Comparison of ENCODE assay signal across 19 cellular contexts in the genomic region with DNA sequence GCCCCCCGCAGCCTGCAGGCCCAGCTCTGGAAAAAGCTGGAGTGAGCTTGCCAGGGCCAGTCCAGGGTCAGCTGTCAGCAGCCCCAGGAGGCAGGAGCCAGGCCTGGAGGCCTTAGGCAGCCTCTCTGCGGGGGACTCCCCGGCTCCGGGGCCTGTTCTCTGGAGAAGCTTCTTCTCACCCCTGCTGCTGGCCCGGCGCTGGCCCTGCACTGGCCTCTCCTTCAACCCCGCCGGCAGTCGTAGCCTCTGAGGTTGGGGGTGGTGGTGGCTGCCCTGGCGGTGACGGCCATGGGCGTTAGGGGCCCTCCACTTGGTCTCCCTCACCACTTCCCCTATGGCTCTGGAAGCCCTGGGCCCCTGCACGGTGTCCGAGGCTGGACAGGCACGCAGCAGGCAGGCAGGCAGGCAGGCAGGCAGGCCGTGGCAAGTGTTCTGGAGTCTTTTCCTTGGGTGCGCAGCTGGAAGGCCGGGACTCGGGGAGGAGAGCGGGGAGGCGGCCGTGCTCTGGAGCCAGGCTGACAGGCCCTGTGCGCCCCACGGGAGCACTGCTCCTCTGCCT. TPM values are rescaled to one million over a fixed set of nuclear protein-coding genes. Genes with fewer than 3 reads are reported as not detected.
DNase-seq lines count a peak whose midpoint lies in the region; ATAC-seq, FAIRE-seq and TF ChIP-seq lines count a peak whose summit lies in the region.
"Had no signal": no experiment of that assay in that cellular context is flagged by ENCODE, and none has a peak within 500 bp of the region (broad histone marks: within the 10 kb centered on the region; RNA-seq: fewer than 3 reads in every experiment).

No MANE protein-coding gene starts in this region.

- no peak overlapping the region for H2BK15ac ChIP-seq in IMR-90 (ENCODE audit: low read depth, low read length)

- H3K79me1 ChIP-seq in IMR-90 (ENCODE audit: low read depth in 1 of 2, low read length in 2 of 2) = peaks cover 0 to 6% of the 10 kb centered on the region in 2 experiments; a peak in 1 of 4 replicates

- H2AFZ ChIP-seq in IMR-90 (replicated peaks; ENCODE audit: low read length, poor library complexity) = peak overlapping the region; percentile 65

- CTCF ChIA-PET in A549 (lab: Yijun Ruan, JAX) = interaction anchor here (1.1 to 2.8 kb wide), 4 partner anchors 8 to 440 kb away, joined by 3 to 10 read pairs (median 6); no protein-coding TSS in a partner anchor
- CTCF ChIA-PET in IMR-90 (lab: Yijun Ruan, JAX) = no interaction called here
- CTCF ChIA-PET in GM10248 (lab: Yijun Ruan, JAX) = no interaction called here

- DNase-seq in A549 (ENCODE audit: low read depth in 1 of 2, low spot score in 1 of 2) (no peak), IMR-90 (peak; percentile 25), fibroblast of gingiva (ENCODE audit: low read depth) (peak; percentile 36), GM19239 (ENCODE audit: insufficient read length, low spot score) (no peak), GM10248 (ENCODE audit: extremely low spot score) (no peak), ureter (ENCODE audit: low spot score) (no peak)
- DNase-seq: ACHN; activated CD4-positive, alpha-beta T cell treated with anti-CD3 and anti-CD28 coated beads for 4 hours; GOT3; immature natural killer cell; NCI-H345; nephron progenitor cell; stimulated activated CD4-positive, alpha-beta T cell treated with anti-CD3 and anti-CD28 coated beads, Interleukin-12 subunit alpha, Interleukin-12 subunit beta, amount 100 ng/mL, for 4 hours had no signal

- TF ChIP-seq POLR2A in A549 (IDR thresholded peaks at IDR 0.05; ENCODE audit: low read length) (no peak), IMR-90 (IDR thresholded peaks at IDR 0.05; ENCODE audit: low read depth, low read length) (no peak; the same call in 1 of the 2 replicates)

- peak overlapping the region; percentile 38 for H4K5ac ChIP-seq in IMR-90 (ENCODE audit: low read depth, low read length)

- H3K9me1 ChIP-seq in IMR-90 (ENCODE audit: insufficient read depth, low read length) = no peaks in the 10 kb centered on the region

- H2BK5ac ChIP-seq in IMR-90 (ENCODE audit: low read depth, low read length, poor library complexity, severe bottlenecking) = peak overlapping the region; percentile 97

- POLR2A ChIA-PET in A549 (lab: Yijun Ruan, JAX) = no interaction called here
- POLR2A ChIA-PET in IMR-90 (lab: Charles Lee; ENCODE audit: unreplicated experiment) = interaction anchor here (1.4 kb wide), 1 partner anchor 260 kb away, joined by 3 read pairs; no protein-coding TSS in a partner anchor
- POLR2A ChIA-PET in GM10248 (lab: Yijun Ruan, JAX) = no interaction called here

- WGBS in A549 (ENCODE audit: missing lambda C conversion rate) = 33% methylated on average over 3 of the region's 24 CpGs
- 0% methylated on average over 8 of the region's 24 CpGs; no CpG with 5 or more reads in 1 of the 2 experiments for WGBS in IMR-90 (ENCODE audit: extremely low coverage in 2 of 2, insufficient read length in 1 of 2), 2 experiments

- H3K4me1 ChIP-seq in A549 (peaks cover 12% of the 10 kb centered on the region), IMR-90 (ENCODE audit: control insufficient read depth, insufficient read depth, low read length) (peaks cover 6% of the 10 kb centered on the region), muscle layer of colon (ENCODE audit: insufficient read depth, low read length) (peaks cover 6% of the 10 kb centered on the region)

- BruUV-seq in IMR-90 (replicated peaks; lab: Mats Ljungman, UMichigan) = no TSS peak

- H4K20me1 ChIP-seq in IMR-90 (ENCODE audit: insufficient read depth, low read length) = peaks cover 43% of the 10 kb centered on the region

- H3K9me3 ChIP-seq in A549 = no peaks in the 10 kb centered on the region
- H3K9me3 ChIP-seq in IMR-90 (ENCODE audit: control insufficient read depth, insufficient read depth, low read length) = no peaks in the 10 kb centered on the region
- H3K9me3 ChIP-seq in muscle layer of colon (ENCODE audit: low read length) = no peaks in the 10 kb centered on the region

- ATAC-seq in A549 (peak; percentile 20; a peak in 4 of 6 replicates), IMR-90 (ENCODE audit: low read depth) (no peak), GM21825 (IDR thresholded peaks at IDR 0.05; ENCODE audit: unreplicated experiment) (no peak)
- ATAC-seq: activated T-helper 17 cell treated with anti-CD3 and anti-CD28 coated beads, Interleukin-2, amount 50 U/mL, for 72 hours had no signal

- H3K36me3 ChIP-seq in IMR-90 (ENCODE audit: control insufficient read depth, insufficient read depth, low read length) (peaks cover 64% of the 10 kb centered on the region), muscle layer of colon (ENCODE audit: insufficient read depth, low read length) (peaks cover 17% of the 10 kb centered on the region)

- no peak for TF ChIP-seq CTCF in A549 (IDR thresholded peaks at IDR 0.05)
- TF ChIP-seq CTCF in IMR-90 (conservative IDR thresholded peaks at IDR 0.05; ENCODE audit: low read depth, low read length) = no peak
- no peak for TF ChIP-seq CTCF in GM10248 (IDR thresholded peaks at IDR 0.05; ENCODE audit: control extremely low read depth, extremely low read depth, low read depth, missing control alignments)

- H3K14ac ChIP-seq in IMR-90 (replicated peaks; ENCODE audit: low read depth, low read length) = peak overlapping the region; percentile 92

- H3K56ac ChIP-seq in IMR-90 (ENCODE audit: extremely low read depth, insufficient read depth, low read length) = peak overlapping the region; percentile 98

- H4K91ac ChIP-seq in IMR-90 (ENCODE audit: insufficient read depth, low read depth, low read length) = peak overlapping the region; percentile 91

- H3K27me3 ChIP-seq in IMR-90 (ENCODE audit: control insufficient read depth, insufficient read depth, low read length) = no peaks in the 10 kb centered on the region
- H3K27me3 ChIP-seq in muscle layer of colon (ENCODE audit: control insufficient read depth in 1 of 2, insufficient read depth in 2 of 2, low read length in 2 of 2) = peaks cover 0 to 10% of the 10 kb centered on the region in 2 donors

- H2AK9ac ChIP-seq in IMR-90 (replicated peaks; ENCODE audit: low read depth, low read length, poor library complexity) = peak overlapping the region; percentile 89

- H2AK5ac ChIP-seq in IMR-90 (ENCODE audit: low read depth, low read length) = peak overlapping the region; percentile 78

- H3K23ac ChIP-seq in IMR-90 (ENCODE audit: low read depth, low read length) = peak overlapping the region; percentile 98

- intact Hi-C loops in IMR-90 (cut with micrococcal nuclease) = no loop called here

- peak overlapping the region; percentile 41 for H2BK120ac ChIP-seq in IMR-90 (ENCODE audit: low read depth, low read length)

- TF ChIP-seq EP300 in A549 (IDR thresholded peaks at IDR 0.05) = no peak

- no peak for FAIRE-seq in A549 (lab: Jason Lieb, UNC)
- FAIRE-seq in GM19239 (lab: Jason Lieb, UNC) = no peak
- FAIRE-seq: GM12891 had no signal

- H3K18ac ChIP-seq in IMR-90 (ENCODE audit: low read depth, low read length) = peak overlapping the region; percentile 96

- peak overlapping the region; percentile 89 for H3K4ac ChIP-seq in IMR-90 (ENCODE audit: low read depth, low read length)

- no peak overlapping the region for H2BK20ac ChIP-seq in IMR-90 (ENCODE audit: low read depth, low read length)

- in situ Hi-C loops in IMR-90 (cut with MboI; ENCODE audit: low sequenced_read_pairs) = loop anchor here (5.0 kb wide), 1 partner anchor 290 kb away; no protein-coding TSS in a partner anchor

- TF ChIP-seq RAD21 in A549 (conservative IDR thresholded peaks at IDR 0.05 in 1 of 2, IDR thresholded peaks at IDR 0.05 in 1 of 2) = no peak
- no peak for TF ChIP-seq RAD21 in IMR-90 (IDR thresholded peaks at IDR 0.05; ENCODE audit: low read length)

- peak overlapping the region; percentile 62 to 77; a peak in 2 of 4 replicates for H4K8ac ChIP-seq in IMR-90 (ENCODE audit: low read depth in 2 of 2, low read length in 2 of 2)

- H3K9ac ChIP-seq in IMR-90 (ENCODE audit: low read depth, low read length) (peak overlapping the region; percentile 98), muscle layer of colon (ENCODE audit: low read length) (peak overlapping the region; percentile 99)

- H3K4me2 ChIP-seq in A549 = no peak overlapping the region
- peak overlapping the region; percentile 45; the same call in 1 of the 2 replicates for H3K4me2 ChIP-seq in IMR-90 (ENCODE audit: low read depth, low read length)

- H3K27ac ChIP-seq in A549 = no peak overlapping the region
- peak overlapping the region; percentile 100 for H3K27ac ChIP-seq in IMR-90 (ENCODE audit: insufficient read depth, low read length)
- peak overlapping the region; percentile 97 for H3K27ac ChIP-seq in muscle layer of colon (ENCODE audit: low read depth, low read length)

- H3K4me3 ChIP-seq in A549 = no peak overlapping the region
- peak overlapping the region; percentile 99 for H3K4me3 ChIP-seq in IMR-90 (ENCODE audit: insufficient read depth, low read depth, low read length)
- peak overlapping the region; percentile 80 to 93 for H3K4me3 ChIP-seq in muscle layer of colon (ENCODE audit: low read depth in 1 of 2, low read length in 2 of 2)

- dilution Hi-C loops in IMR-90 (cut with HindIII; ENCODE audit: low sequenced_read_pairs, unreplicated experiment) = no loop called here

RNA-seq across cellular contexts. Expression of gene FOXF1, which starts 2.1 kb away (rescaled TPM):
- polyA plus RNA-seq in A549 (2011; rRNA removed) (not detected in 2 replicates), A549 (2017; fragmentation: RNase III; extraction: RNeasy Plus Mini Kit Qiagen cat#74134 plus additional on column Dnase treatment) (not detected in 3 replicates), IMR-90 (2012; rRNA removed) (33.0 and 34.5 TPM in 2 replicates)
- not detected in 2 replicates for polyA plus RNA-seq in A549 (2012; cell fraction: cytosol; rRNA removed)
- polyA plus RNA-seq in A549 (2012; cell fraction: nucleus; rRNA removed) = not detected in 2 replicates
- polyA minus RNA-seq in A549 (2011; rRNA and poly(A)+ RNA removed) = not detected in 2 replicates
- total RNA-seq in IMR-90 (2012; rRNA removed) (2.7 and 4.2 TPM in 2 replicates), ureter (31.7 TPM)
- 33.7 and 84.8 TPM in 2 replicates for polyA plus RNA-seq in IMR-90 (2012; cell fraction: cytosol; rRNA removed)
- 98.2 and 101 TPM in 2 replicates for polyA plus RNA-seq in IMR-90 (2012; cell fraction: nucleus; rRNA removed; ENCODE audit: low replicate concordance)
- total RNA-seq: activated T-helper 17 cell treated with anti-CD3 and anti-CD28 coated beads, Interleukin-2, amount 50 U/mL, for 72 hours; HT-29; T-helper 1 cell treated with Interleukin-12 subunit alpha and Interleukin-12 subunit beta and Interleukin-4 antibody, amounts not matched to agents 30 ng/mL and 1 ng/mL, for 36 hours had no signal
- polyA plus RNA-seq: immature natural killer cell had no signal

RNA-seq across cellular contexts. Expression of gene MTHFSD, which starts 42.7 kb away (rescaled TPM):
- 14.9 and 16.9 TPM in 2 replicates for polyA plus RNA-seq in A549 (2011; rRNA removed)
- polyA plus RNA-seq in A549 (2012; cell fraction: cytosol; rRNA removed) = 8.6 and 10.3 TPM in 2 replicates
- 27.4 and 28.9 TPM in 2 replicates for polyA plus RNA-seq in A549 (2012; cell fraction: nucleus; rRNA removed)
- polyA plus RNA-seq in A549 (2017; fragmentation: RNase III; extraction: RNeasy Plus Mini Kit Qiagen cat#74134 plus additional on column Dnase treatment) = 12.8 to 13.1 TPM (median 12.9 TPM) in 3 replicates
- 29.8 and 32.2 TPM in 2 replicates for polyA minus RNA-seq in A549 (2011; rRNA and poly(A)+ RNA removed)
- total RNA-seq in IMR-90 (2012; rRNA removed) = 7.8 and 8.2 TPM in 2 replicates
- 13.7 and 16.8 TPM in 2 replicates for polyA plus RNA-seq in IMR-90 (2012; rRNA removed)
- polyA plus RNA-seq in IMR-90 (2012; cell fraction: cytosol; rRNA removed) = 5.6 and 7.9 TPM in 2 replicates
- polyA plus RNA-seq in IMR-90 (2012; cell fraction: nucleus; rRNA removed; ENCODE audit: low replicate concordance) = 71.8 and 97.1 TPM in 2 replicates
- 28.7 TPM for total RNA-seq in ureter

RNA-seq across cellular contexts. Expression of gene FOXC2, which starts 54.2 kb away (rescaled TPM):
- polyA plus RNA-seq in A549 (2011; rRNA removed) (0.06 and 0.09 TPM in 2 replicates), A549 (2017; fragmentation: RNase III; extraction: RNeasy Plus Mini Kit Qiagen cat#74134 plus additional on column Dnase treatment) (0.28 to 0.46 TPM (median 0.42 TPM) in 3 replicates), IMR-90 (2012; rRNA removed) (6.4 and 9.2 TPM in 2 replicates)
- polyA plus RNA-seq in A549 (2012; cell fraction: cytosol; rRNA removed) = 0.32 and 0.36 TPM in 2 replicates
- 0.54 and 0.61 TPM in 2 replicates for polyA plus RNA-seq in A549 (2012; cell fraction: nucleus; rRNA removed)
- 0.08 and 0.19 TPM in 2 replicates for polyA minus RNA-seq in A549 (2011; rRNA and poly(A)+ RNA removed)
- total RNA-seq in IMR-90 (2012; rRNA removed) (0.90 and 1.1 TPM in 2 replicates), ureter (7.3 TPM)
- polyA plus RNA-seq in IMR-90 (2012; cell fraction: cytosol; rRNA removed) = 5.5 and 8.7 TPM in 2 replicates
- polyA plus RNA-seq in IMR-90 (2012; cell fraction: nucleus; rRNA removed; ENCODE audit: low replicate concordance) = 4.3 and 7.4 TPM in 2 replicates
- total RNA-seq: activated T-helper 17 cell treated with anti-CD3 and anti-CD28 coated beads, Interleukin-2, amount 50 U/mL, for 72 hours; HT-29; T-helper 1 cell treated with Interleukin-12 subunit alpha and Interleukin-12 subunit beta and Interleukin-4 antibody, amounts not matched to agents 30 ng/mL and 1 ng/mL, for 36 hours had no signal
- polyA plus RNA-seq: immature natural killer cell had no signal

Comparison
In these comparisons a context has a peak if more than half of its experiments do, and no peak if none do; other contexts are left out.
1. ATAC-seq: peak in A549 (2 of 2); none in IMR-90 (single experiment) and GM21825 (single experiment).
2. DNase-seq: peak in IMR-90 (single experiment) and fibroblast of gingiva (single experiment); none in A549 (0 of 2), GM19239 (single experiment), GM10248 (single experiment) and ureter (single experiment).
3. H3K27ac ChIP-seq: peak in IMR-90 (single experiment) and muscle layer of colon (single experiment); none in A549 (0 of 2).